In genomic region chr13:29961036-29961685, GRCh38 we compare ENCODE assay signal across 21 cellular contexts.
"Had no signal": no experiment of that assay in that cellular context is flagged by ENCODE, and none has a peak within 500 bp of the region (broad histone marks: within the 10 kb centered on the region; RNA-seq: fewer than 3 reads in every experiment).

No MANE protein-coding gene starts in this region.

- H3K27me3 ChIP-seq: tibial nerve, uterus had no signal

- ATAC-seq: activated naive CD4-positive, alpha-beta T cell treated with anti-CD3 and anti-CD28 coated beads, Interleukin-2, amount 50 U/mL, for 72 hours; left ventricle myocardium superior; WTC11 had no signal

- H3K4me3 ChIP-seq: coronary artery, skin epidermis, tibial nerve, uterus had no signal

- H3K9me3 ChIP-seq: tibial nerve, uterus had no signal

- H3K4me1 ChIP-seq: parathyroid adenoma, uterus had no signal

- H3K27ac ChIP-seq: coronary artery, parathyroid adenoma, skin epidermis, tibial nerve, uterus had no signal

- H3K4me3 Mint-ChIP-seq: activated CD4-positive, alpha-beta T cell treated with anti-CD3 and anti-CD28 coated beads, Interleukin-2, amount 10 ng/mL, durations not matched to agents 7 days and 5 days; activated T-cell treated with anti-CD3 and anti-CD28 coated beads, Interleukin-2, amount 50 U/mL, for 24 hours; brain; central memory CD8-positive, alpha-beta T cell; memory B cell; T-helper 1 cell treated with Interleukin-12 subunit alpha and Interleukin-12 subunit beta and Interleukin-4 antibody, amounts not matched to agents 30 μg/mL and 1 μg/mL, for 36 hours; WTC11 had no signal

- H3K9me3 Mint-ChIP-seq: activated naive CD4-positive, alpha-beta T cell treated with anti-CD3 and anti-CD28 coated beads, Interleukin-2, amount 50 U/mL, for 72 hours; activated T-cell treated with anti-CD3 and anti-CD28 coated beads, Interleukin-2, amount 50 U/mL, for 24 hours; central memory CD8-positive, alpha-beta T cell had no signal

- DNase-seq: activated T-cell treated with anti-CD3 and anti-CD28 coated beads, Interleukin-2, amount 50 U/mL, for 24 hours; amygdala; foreskin fibroblast; kidney glomerular epithelial cell; left ventricle myocardium superior; stimulated activated CD4-positive, alpha-beta T cell treated with anti-CD3 and anti-CD28 coated beads, Interleukin-15, amount 100 ng/mL, for 24 hours; stimulated activated CD4-positive, alpha-beta T cell treated with anti-CD3 and anti-CD28 coated beads, Interleukin-4, amount 100 ng/mL, for 1 hour; stimulated activated naive CD4-positive, alpha-beta T cell treated with Interleukin-2 at 50 U/mL for 16 hours; substantia nigra; uterus had no signal

- H3K36me3 ChIP-seq: tibial nerve, uterus had no signal

- H3K27me3 Mint-ChIP-seq: activated T-cell treated with anti-CD3 and anti-CD28 coated beads, Interleukin-2, amount 50 U/mL, for 24 hours; central memory CD8-positive, alpha-beta T cell had no signal

- H3K36me3 Mint-ChIP-seq: activated naive CD4-positive, alpha-beta T cell treated with anti-CD3 and anti-CD28 coated beads, Interleukin-2, amount 50 U/mL, for 72 hours; brain had no signal

- H3K27ac Mint-ChIP-seq: activated naive CD4-positive, alpha-beta T cell treated with anti-CD3 and anti-CD28 coated beads, Interleukin-2, amount 50 U/mL, for 72 hours; activated T-cell treated with anti-CD3 and anti-CD28 coated beads, Interleukin-2, amount 50 U/mL, for 24 hours; memory B cell; T-helper 1 cell treated with Interleukin-12 subunit alpha and Interleukin-12 subunit beta and Interleukin-4 antibody, amounts not matched to agents 30 μg/mL and 1 μg/mL, for 36 hours; WTC11 had no signal
